In the genomic region with DNA sequence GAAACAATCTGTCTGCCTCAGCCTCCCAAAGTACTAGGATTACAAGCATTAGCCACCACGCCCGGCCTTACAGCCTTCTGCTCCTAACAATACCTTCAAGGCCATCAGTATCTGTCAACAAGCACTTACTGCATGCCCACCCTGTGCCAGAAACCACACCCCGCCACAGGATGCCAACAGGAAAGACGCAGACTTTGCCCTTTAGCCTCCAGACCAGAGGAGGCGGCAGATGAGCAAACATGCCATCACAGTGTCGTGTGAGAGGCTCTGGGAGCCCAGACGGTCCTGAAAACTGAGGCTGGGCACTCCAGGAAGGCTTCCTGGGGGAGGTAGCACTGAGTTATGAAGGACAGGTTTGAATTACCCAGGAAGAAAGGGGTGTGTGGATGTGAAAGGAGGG, we compare ENCODE assay signal across 1 cellular context.
TF ChIP-seq lines count a peak whose summit lies in the region.

No MANE protein-coding gene starts in this region.

TF ChIP-seq in H1, 55 proteins besides CTCF, POLR2A, EP300 and RAD21:
- TF ChIP-seq RNF2 (IDR thresholded peaks at IDR 0.05; ENCODE audit: borderline replicate concordance, low read depth, low read length, missing control alignments, poor library complexity, severe bottlenecking) (no peak), RBBP5 (IDR thresholded peaks at IDR 0.05; ENCODE audit: borderline replicate concordance, low read depth, low read length) (no peak), SUZ12 (IDR thresholded peaks at IDR 0.05; ENCODE audit: low read length) (no peak), JUN (IDR thresholded peaks at IDR 0.05; ENCODE audit: low read depth, low read length) (no peak), TAF7 (optimal IDR thresholded peaks at IDR 0.05; ENCODE audit: borderline replicate concordance, low read depth, low read length) (no peak), PHF8 (conservative IDR thresholded peaks at IDR 0.05; ENCODE audit: low read depth, low read length) (no peak), TBP (IDR thresholded peaks at IDR 0.05; ENCODE audit: low read depth, low read length) (no peak), SP4 (IDR thresholded peaks at IDR 0.05; ENCODE audit: low read length) (no peak), SP2 (IDR thresholded peaks at IDR 0.05; ENCODE audit: low read length) (no peak)
